Comparison of ENCODE assay signal across 19 cellular contexts in genomic region chr1:230100932-230101331, GRCh38. TPM values are rescaled to one million over a fixed set of nuclear protein-coding genes. Genes with fewer than 3 reads are reported as not detected.
DNase-seq lines count a peak whose midpoint lies in the region; ATAC-seq and TF ChIP-seq lines count a peak whose summit lies in the region.
"Had no signal": no experiment of that assay in that cellular context is flagged by ENCODE, and none has a peak within 500 bp of the region (broad histone marks: within the 10 kb centered on the region; RNA-seq: fewer than 3 reads in every experiment).

No MANE protein-coding gene starts in this region.

- no peaks in the 10 kb centered on the region for H3K9me3 Mint-ChIP-seq in chondrocyte (ENCODE audit: low read depth)
- H3K9me3 Mint-ChIP-seq in stimulated activated naive B cell treated with anti-CD40 and anti-IgM and Interleukin-4, amounts not matched to agents 10 μg/mL and 1 μg/mL and 100 μg/mL, for 72 hours, result peaks cover 0 to 5% of the 10 kb centered on the region in 2 donors

- H3K36me3 ChIP-seq in BLaER1 treated with 17β-estradiol and CSF1 and Interleukin-3, amounts not matched to agents 10 nM and 100 nM, result peaks cover 1 to 39% (median 18%) of the 10 kb centered on the region in 11 experiments; a peak in 15 of 22 replicates
- H3K36me3 ChIP-seq in KMS-11 (ENCODE audit: insufficient read depth), result no peaks in the 10 kb centered on the region

- H3K36me3 Mint-ChIP-seq in chondrocyte (ENCODE audit: low read depth), result no peaks in the 10 kb centered on the region
- peaks cover 7 to 33% of the 10 kb centered on the region in 2 donors for H3K36me3 Mint-ChIP-seq in stimulated activated naive B cell treated with anti-CD40 and anti-IgM and Interleukin-4, amounts not matched to agents 10 μg/mL and 1 μg/mL and 100 μg/mL, for 72 hours

- H3K9ac ChIP-seq in BLaER1 treated with 17β-estradiol and CSF1 and Interleukin-3, amounts not matched to agents 10 nM and 100 nM, result no peak overlapping the region; a peak in 2 of 22 replicates
- H3K9ac ChIP-seq in KMS-11, result no peak overlapping the region
- H3K9ac ChIP-seq: SK-N-SH had no signal

- no peaks in the 10 kb centered on the region for H3K27me3 ChIP-seq in BLaER1 treated with 17β-estradiol and CSF1 and Interleukin-3, amounts not matched to agents 10 nM and 100 nM
- no peaks in the 10 kb centered on the region for H3K27me3 ChIP-seq in KMS-11 (ENCODE audit: insufficient read depth, low read depth)

- POLR2A ChIA-PET in GM10248 (lab: Yijun Ruan, JAX), result no interaction called here

- CTCF ChIA-PET in GM10248 (lab: Yijun Ruan, JAX), result interaction anchor here (2.4 kb wide), 1 partner anchor 13 kb away, joined by 6 read pairs; no protein-coding TSS in a partner anchor

- H4K20me1 ChIP-seq in BLaER1 treated with 17β-estradiol and CSF1 and Interleukin-3, amounts not matched to agents 10 nM and 100 nM, result peaks cover 29 to 100% (median 77%) of the 10 kb centered on the region in 11 experiments; a peak in 21 of 22 replicates
- H4K20me1 ChIP-seq in KMS-11 (ENCODE audit: insufficient read depth), result no peaks in the 10 kb centered on the region

- peak overlapping the region in 2 of 11 experiments; percentile 24 to 25; a peak in 1 of 22 replicates for H3K27ac ChIP-seq in BLaER1 treated with 17β-estradiol and CSF1 and Interleukin-3, amounts not matched to agents 10 nM and 100 nM
- H3K27ac ChIP-seq in KMS-11, result peak overlapping the region; percentile 79; the same call in 1 of the 2 replicates
- H3K27ac ChIP-seq: HL-60 had no signal

- peaks cover 64% of the 10 kb centered on the region for H3K4me1 Mint-ChIP-seq in chondrocyte (ENCODE audit: low read depth)
- peaks cover 53 to 58% of the 10 kb centered on the region in 2 donors for H3K4me1 Mint-ChIP-seq in stimulated activated naive B cell treated with anti-CD40 and anti-IgM and Interleukin-4, amounts not matched to agents 10 μg/mL and 1 μg/mL and 100 μg/mL, for 72 hours

- no peak for TF ChIP-seq CTCF in KMS-11 (conservative IDR thresholded peaks at IDR 0.05; ENCODE audit: low read depth, low read length)
- TF ChIP-seq CTCF in chondrocyte (IDR thresholded peaks at IDR 0.05), result no peak
- TF ChIP-seq CTCF in GM10248 (IDR thresholded peaks at IDR 0.05; ENCODE audit: control extremely low read depth, extremely low read depth, low read depth, missing control alignments), result no peak

- H3K4me3 ChIP-seq in BLaER1 treated with 17β-estradiol and CSF1 and Interleukin-3, amounts not matched to agents 10 nM and 100 nM, result no peak overlapping the region
- H3K4me3 ChIP-seq in KMS-11 (IDR thresholded peaks at IDR 0.05; ENCODE audit: insufficient read depth, low read depth, low read length), result no peak overlapping the region

- H3K4me2 ChIP-seq in BLaER1 treated with 17β-estradiol and CSF1 and Interleukin-3, amounts not matched to agents 10 nM and 100 nM, result peak overlapping the region in 10 of 11 experiments; percentile 24 to 99 (median 94); a peak in 15 of 22 replicates
- no peak overlapping the region for H3K4me2 ChIP-seq in KMS-11
- H3K4me2 ChIP-seq: SK-N-SH had no signal

- H3K79me2 ChIP-seq in KMS-11 (ENCODE audit: insufficient read depth, low read depth), result peaks cover 100% of the 10 kb centered on the region

- DNase-seq in chondrocyte (ENCODE audit: low spot score) (no peak), GM10248 (ENCODE audit: extremely low spot score) (no peak), NCI-H1417 (lab: John Stamatoyannopoulos, UW) (no peak)
- DNase-seq in stimulated activated naive B cell treated with anti-CD40 and anti-IgM and Interleukin-4, amounts not matched to agents 10 μg/mL and 1 μg/mL and 100 μg/mL, for 72 hours, result no peak
- no peak for DNase-seq in stimulated activated CD4-positive, alpha-beta T cell treated with anti-CD3 and anti-CD28 coated beads, Interleukin-4, amount 100 ng/mL, for 1 hour
- DNase-seq: DMS79 treated with DMSO at 0.1 percent for 48 hours; H7; NCI-H1105; NCI-H1694; NCI-H2081 treated with DMSO at 0.1 percent for 48 hours; NCI-H748 treated with DMSO at 0.1 percent for 48 hours; NK-92 treated with Interleukin-12 subunit alpha and Interleukin-12 subunit beta, amount 100 ng/mL, for 24 hours; RPMI8226; SHP77 treated with DMSO at 0.1 percent for 48 hours; SK-N-SH had no signal

- no peaks in the 10 kb centered on the region for H3K9me3 ChIP-seq in BLaER1 treated with 17β-estradiol and CSF1 and Interleukin-3, amounts not matched to agents 10 nM and 100 nM (replicated peaks in 1 of 11)
- H3K9me3 ChIP-seq: SK-N-SH had no signal

- ATAC-seq in stimulated activated naive B cell treated with anti-CD40 and anti-IgM and Interleukin-4, amounts not matched to agents 10 μg/mL and 1 μg/mL and 100 μg/mL, for 72 hours (replicated peaks), result no peak

- H3K4me3 Mint-ChIP-seq in chondrocyte (ENCODE audit: unreplicated experiment), result no peak overlapping the region
- H3K4me3 Mint-ChIP-seq in stimulated activated naive B cell treated with anti-CD40 and anti-IgM and Interleukin-4, amounts not matched to agents 10 μg/mL and 1 μg/mL and 100 μg/mL, for 72 hours, result no peak overlapping the region

- H2AFZ ChIP-seq in KMS-11 (ENCODE audit: low read depth), result no peak overlapping the region

- no peaks in the 10 kb centered on the region for H3K27me3 Mint-ChIP-seq in chondrocyte (ENCODE audit: low read depth)
- H3K27me3 Mint-ChIP-seq in stimulated activated naive B cell treated with anti-CD40 and anti-IgM and Interleukin-4, amounts not matched to agents 10 μg/mL and 1 μg/mL and 100 μg/mL, for 72 hours, result no peaks in the 10 kb centered on the region
- H3K27me3 Mint-ChIP-seq: IgD-negative memory B cell had no signal

- H3K4me1 ChIP-seq in BLaER1 treated with 17β-estradiol and CSF1 and Interleukin-3, amounts not matched to agents 10 nM and 100 nM, result peaks cover 51 to 83% (median 70%) of the 10 kb centered on the region in 10 experiments
- H3K4me1 ChIP-seq in KMS-11 (ENCODE audit: low read depth, poor library complexity, severe bottlenecking), result peaks cover 55% of the 10 kb centered on the region

- H3K27ac Mint-ChIP-seq in chondrocyte (ENCODE audit: unreplicated experiment), result peak overlapping the region; percentile 78
- H3K27ac Mint-ChIP-seq in stimulated activated naive B cell treated with anti-CD40 and anti-IgM and Interleukin-4, amounts not matched to agents 10 μg/mL and 1 μg/mL and 100 μg/mL, for 72 hours, result peak overlapping the region; percentile 83
- H3K27ac Mint-ChIP-seq: IgD-negative memory B cell had no signal

RNA-seq across cellular contexts. Expression of gene GALNT2, which starts 33.9 kb away (rescaled TPM):
- 210 to 276 TPM (median 223 TPM) in 3 replicates for total RNA-seq in chondrocyte
